In the genomic region with DNA sequence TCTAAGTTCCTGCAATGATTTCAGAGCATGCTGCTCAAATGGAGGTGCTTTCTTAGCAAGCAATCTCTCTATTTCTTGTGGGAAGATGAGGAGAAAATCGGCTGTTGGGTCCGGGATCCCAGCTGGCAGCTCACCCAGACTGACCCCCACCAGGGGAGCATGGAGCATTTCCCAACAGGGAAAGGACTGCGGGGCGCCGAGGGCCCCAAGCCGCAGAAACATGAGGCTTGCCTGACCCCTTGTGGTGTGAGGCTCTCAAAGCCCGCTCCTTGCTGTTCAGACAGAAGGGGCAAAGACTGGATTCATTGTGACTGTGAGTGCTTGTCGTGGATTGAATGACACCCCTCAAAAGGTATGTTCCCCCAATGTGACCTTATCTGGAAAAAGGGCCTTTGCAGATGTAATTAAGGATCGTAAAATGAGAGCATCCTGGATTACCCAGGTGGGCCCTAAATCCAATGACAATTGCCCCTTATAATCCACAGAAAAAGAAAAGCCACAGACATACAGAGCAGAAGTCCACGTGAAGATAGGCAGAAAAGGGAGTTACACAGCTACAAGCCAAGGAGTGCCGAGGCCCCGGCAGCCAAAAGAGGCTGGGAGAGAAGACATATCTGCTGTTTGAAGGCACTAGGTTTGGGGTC, we compare ENCODE assay signal across 8 cellular contexts.
DNase-seq lines count a peak whose midpoint lies in the region; ATAC-seq, FAIRE-seq and TF ChIP-seq lines count a peak whose summit lies in the region.

No MANE protein-coding gene starts in this region.

- peak; percentile 4 to 6 for DNase-seq in activated T-cell treated with anti-CD3 and anti-CD28 coated beads, Interleukin-2, amount 50 U/mL, for 72 hours
- DNase-seq in activated T-cell treated with anti-CD3 and anti-CD28 coated beads, Interleukin-2, amount 50 U/mL, for 24 hours, result no peak
- DNase-seq in MM.1S, result no peak
- peak; percentile 80 for DNase-seq in WERI-Rb-1
- DNase-seq in iPS DF 6.9 (ENCODE audit: low read depth, low spot score), result peak; percentile 27
- DNase-seq in urothelium cell line (ENCODE audit: low spot score), result peak; percentile 79
- DNase-seq in stimulated activated effector memory CD8-positive, alpha-beta T cell treated with anti-CD3 and anti-CD28 coated beads, Interleukin-12 subunit alpha, Interleukin-12 subunit beta, amount 100 ng/mL, for 72 hours (ENCODE audit: low spot score in 2 of 2), result no peak

- H3K9me3 ChIP-seq in MM.1S (replicated peaks; ENCODE audit: insufficient read depth, low read length), result no peaks in the 10 kb centered on the region
- no peaks in the 10 kb centered on the region for H3K9me3 ChIP-seq in WERI-Rb-1 (ENCODE audit: severe bottlenecking)
- no peaks in the 10 kb centered on the region for H3K9me3 ChIP-seq in iPS DF 6.9 (ENCODE audit: control insufficient read depth, insufficient read depth, low read length)

- ATAC-seq in activated T-cell treated with anti-CD3 and anti-CD28 coated beads, Interleukin-2, amount 50 U/mL, for 72 hours (replicated peaks in 1 of 2), result no peak
- ATAC-seq in HG03439 (IDR thresholded peaks at IDR 0.05; ENCODE audit: unreplicated experiment), result no peak
- ATAC-seq in stimulated activated effector memory CD8-positive, alpha-beta T cell treated with anti-CD3 and anti-CD28 coated beads, Interleukin-12 subunit alpha, Interleukin-12 subunit beta, amount 100 ng/mL, for 72 hours, result no peak

- no peak overlapping the region for H3K4me3 ChIP-seq in MM.1S (ENCODE audit: low read length)
- H3K4me3 ChIP-seq in WERI-Rb-1 (ENCODE audit: low read depth, low read length), result no peak overlapping the region
- H3K4me3 ChIP-seq in iPS DF 6.9 (ENCODE audit: low read length), result no peak overlapping the region

- H4K20me1 ChIP-seq in MM.1S (ENCODE audit: insufficient read depth, low read length), result no peaks in the 10 kb centered on the region

- no peak overlapping the region for H2AFZ ChIP-seq in MM.1S (ENCODE audit: low read length)

- 0 out of 2 replicates have a peak, but pooled peaks have one; percentile 12 for TF ChIP-seq CTCF in MM.1S (IDR thresholded peaks at IDR 0.05; ENCODE audit: low read length)
- peak; percentile 92 for TF ChIP-seq CTCF in WERI-Rb-1 (IDR thresholded peaks at IDR 0.05; ENCODE audit: low read depth, low read length)

- no peaks in the 10 kb centered on the region for H3K4me1 ChIP-seq in MM.1S (ENCODE audit: low read length)
- peaks cover 2% of the 10 kb centered on the region; the same call in 1 of the 2 replicates for H3K4me1 ChIP-seq in iPS DF 6.9 (ENCODE audit: control insufficient read depth, insufficient read depth, low read length)

- H3K4me1 Mint-ChIP-seq in activated T-cell treated with anti-CD3 and anti-CD28 coated beads, Interleukin-2, amount 50 U/mL, for 72 hours (ENCODE audit: low read depth), result no peaks in the 10 kb centered on the region
- no peaks in the 10 kb centered on the region for H3K4me1 Mint-ChIP-seq in activated T-cell treated with anti-CD3 and anti-CD28 coated beads, Interleukin-2, amount 50 U/mL, for 24 hours (ENCODE audit: low read depth)
- no peaks in the 10 kb centered on the region for H3K4me1 Mint-ChIP-seq in stimulated activated effector memory CD8-positive, alpha-beta T cell treated with anti-CD3 and anti-CD28 coated beads, Interleukin-12 subunit alpha, Interleukin-12 subunit beta, amount 100 ng/mL, for 72 hours

- H3K27ac Mint-ChIP-seq in activated T-cell treated with anti-CD3 and anti-CD28 coated beads, Interleukin-2, amount 50 U/mL, for 72 hours, result no peak overlapping the region
- H3K27ac Mint-ChIP-seq in activated T-cell treated with anti-CD3 and anti-CD28 coated beads, Interleukin-2, amount 50 U/mL, for 24 hours, result no peak overlapping the region
- H3K27ac Mint-ChIP-seq in stimulated activated effector memory CD8-positive, alpha-beta T cell treated with anti-CD3 and anti-CD28 coated beads, Interleukin-12 subunit alpha, Interleukin-12 subunit beta, amount 100 ng/mL, for 72 hours, result no peak overlapping the region

- H3K27me3 ChIP-seq in MM.1S (replicated peaks; ENCODE audit: insufficient read depth, low read length), result no peaks in the 10 kb centered on the region
- no peaks in the 10 kb centered on the region for H3K27me3 ChIP-seq in WERI-Rb-1 (ENCODE audit: insufficient read depth, low read depth, severe bottlenecking)
- no peaks in the 10 kb centered on the region for H3K27me3 ChIP-seq in iPS DF 6.9 (ENCODE audit: control insufficient read depth, insufficient read depth, low read length)

- no peaks in the 10 kb centered on the region for H3K9me2 ChIP-seq in MM.1S (replicated peaks; ENCODE audit: insufficient read depth, low read length)

- no peak overlapping the region for H3K9ac ChIP-seq in MM.1S (ENCODE audit: low read length)

- peaks cover 30% of the 10 kb centered on the region for H3K27me3 Mint-ChIP-seq in activated T-cell treated with anti-CD3 and anti-CD28 coated beads, Interleukin-2, amount 50 U/mL, for 72 hours (ENCODE audit: low read depth)
- H3K27me3 Mint-ChIP-seq in activated T-cell treated with anti-CD3 and anti-CD28 coated beads, Interleukin-2, amount 50 U/mL, for 24 hours, result peaks cover 27% of the 10 kb centered on the region

- no peaks in the 10 kb centered on the region for H3K9me3 Mint-ChIP-seq in activated T-cell treated with anti-CD3 and anti-CD28 coated beads, Interleukin-2, amount 50 U/mL, for 72 hours
- no peaks in the 10 kb centered on the region for H3K9me3 Mint-ChIP-seq in activated T-cell treated with anti-CD3 and anti-CD28 coated beads, Interleukin-2, amount 50 U/mL, for 24 hours
- no peaks in the 10 kb centered on the region for H3K9me3 Mint-ChIP-seq in stimulated activated effector memory CD8-positive, alpha-beta T cell treated with anti-CD3 and anti-CD28 coated beads, Interleukin-12 subunit alpha, Interleukin-12 subunit beta, amount 100 ng/mL, for 72 hours

- no CpG with 5 or more reads among the region's 12 CpGs for WGBS in iPS DF 6.9 (ENCODE audit: insufficient coverage, insufficient read length)

- H3K79me2 ChIP-seq in MM.1S (ENCODE audit: low read length), result no peaks in the 10 kb centered on the region

- no peaks in the 10 kb centered on the region for H3F3A ChIP-seq in MM.1S (ENCODE audit: insufficient read depth, low read length)

- FAIRE-seq in urothelium cell line (lab: Jason Lieb, UNC), result peak; percentile 59

- no peak overlapping the region for H3K4me2 ChIP-seq in MM.1S (ENCODE audit: low read depth, low read length)

- no peaks in the 10 kb centered on the region for H3K36me3 Mint-ChIP-seq in activated T-cell treated with anti-CD3 and anti-CD28 coated beads, Interleukin-2, amount 50 U/mL, for 72 hours (ENCODE audit: insufficient read depth in 2 of 2)
- H3K36me3 Mint-ChIP-seq in activated T-cell treated with anti-CD3 and anti-CD28 coated beads, Interleukin-2, amount 50 U/mL, for 24 hours (ENCODE audit: low read depth), result no peaks in the 10 kb centered on the region
- H3K36me3 Mint-ChIP-seq in stimulated activated effector memory CD8-positive, alpha-beta T cell treated with anti-CD3 and anti-CD28 coated beads, Interleukin-12 subunit alpha, Interleukin-12 subunit beta, amount 100 ng/mL, for 72 hours, result no peaks in the 10 kb centered on the region

- no peaks in the 10 kb centered on the region for H3K36me3 ChIP-seq in MM.1S (replicated peaks; ENCODE audit: insufficient read depth, low read length)
- H3K36me3 ChIP-seq in WERI-Rb-1, result no peaks in the 10 kb centered on the region
- H3K36me3 ChIP-seq in iPS DF 6.9 (ENCODE audit: control insufficient read depth, insufficient read depth, low read length), result no peaks in the 10 kb centered on the region

- H3K4me3 Mint-ChIP-seq in activated T-cell treated with anti-CD3 and anti-CD28 coated beads, Interleukin-2, amount 50 U/mL, for 72 hours, result no peak overlapping the region
- H3K4me3 Mint-ChIP-seq in activated T-cell treated with anti-CD3 and anti-CD28 coated beads, Interleukin-2, amount 50 U/mL, for 24 hours, result no peak overlapping the region
- H3K4me3 Mint-ChIP-seq in stimulated activated effector memory CD8-positive, alpha-beta T cell treated with anti-CD3 and anti-CD28 coated beads, Interleukin-12 subunit alpha, Interleukin-12 subunit beta, amount 100 ng/mL, for 72 hours, result no peak overlapping the region

- H3K27ac ChIP-seq in MM.1S (ENCODE audit: low read length) (no peak overlapping the region), WERI-Rb-1 (no peak overlapping the region), iPS DF 6.9 (ENCODE audit: low read length) (no peak overlapping the region)

Comparison
In these comparisons a context has a peak if more than half of its experiments do, and no peak if none do; other contexts are left out.
1. DNase-seq: peak in activated T-cell treated with anti-CD3 and anti-CD28 coated beads, Interleukin-2, amount 50 U/mL, for 72 hours (2 of 2), WERI-Rb-1 (single experiment), iPS DF 6.9 (single experiment) and urothelium cell line (single experiment); none in activated T-cell treated with anti-CD3 and anti-CD28 coated beads, Interleukin-2, amount 50 U/mL, for 24 hours (single experiment), MM.1S (single experiment) and stimulated activated effector memory CD8-positive, alpha-beta T cell treated with anti-CD3 and anti-CD28 coated beads, Interleukin-12 subunit alpha, Interleukin-12 subunit beta, amount 100 ng/mL, for 72 hours (0 of 2).